9 cellular contexts compared by ENCODE assay signal in the genomic region with DNA sequence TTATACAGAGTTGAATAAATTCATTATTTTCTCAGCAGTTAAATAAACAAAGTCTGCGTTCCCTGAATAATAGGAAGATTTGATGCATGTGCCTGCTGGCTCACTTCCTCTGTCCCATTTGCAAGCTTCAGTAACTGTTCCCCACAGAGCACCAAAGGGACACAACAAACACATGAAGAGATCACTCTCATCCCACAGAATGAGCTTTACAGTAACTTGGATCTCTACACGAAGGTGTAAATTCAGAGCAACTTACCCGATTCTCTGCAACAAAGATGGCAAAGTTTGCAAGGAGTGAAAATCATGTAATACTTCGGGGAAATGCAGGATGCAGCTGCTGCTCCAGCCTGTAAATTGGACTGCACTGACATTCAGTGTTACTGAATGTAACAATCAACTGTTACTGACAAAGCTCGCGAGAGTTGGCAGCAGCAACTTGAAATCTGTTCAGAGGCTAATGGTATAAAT. TPM values are rescaled to one million over a fixed set of nuclear protein-coding genes. Genes with fewer than 3 reads are reported as not detected.
DNase-seq lines count a peak whose midpoint lies in the region; ATAC-seq, FAIRE-seq and TF ChIP-seq lines count a peak whose summit lies in the region.
"Had no signal": no experiment of that assay in that cellular context is flagged by ENCODE, and none has a peak within 500 bp of the region (broad histone marks: within the 10 kb centered on the region; RNA-seq: fewer than 3 reads in every experiment).

A gene (minus strand): TSS at position 366 of the 468 bp plus-strand sequence. CDS start 6,390 bp downstream, outside the sequence.

- DNase-seq in A549 (ENCODE audit: low read depth in 1 of 2, low spot score in 1 of 2) (peak; percentile 4 to 69), NCI-H1105 (lab: John Stamatoyannopoulos, UW) (peak; percentile 11), chondrocyte (ENCODE audit: low spot score) (no peak), right lobe of liver (peak; percentile 36 to 57 (median 51))

- H3K36me3 ChIP-seq in right lobe of liver: no peaks in the 10 kb centered on the region

- peak within 1 kb of the TSS; percentile 73 for H3K4me3 Mint-ChIP-seq in chondrocyte (ENCODE audit: unreplicated experiment)
- H3K4me3 Mint-ChIP-seq: T-helper 1 cell treated with Interleukin-12 subunit alpha and Interleukin-12 subunit beta and Interleukin-4 antibody, amounts not matched to agents 30 μg/mL and 1 μg/mL, for 36 hours had no signal

- intact Hi-C loops in right lobe of liver (cut with DNase I): no loop called here

- POLR2A ChIA-PET in A549 (lab: Yijun Ruan, JAX): no interaction called here

- no peak for TF ChIP-seq RAD21 in A549 (conservative IDR thresholded peaks at IDR 0.05 in 1 of 2, IDR thresholded peaks at IDR 0.05 in 1 of 2)

- H3K9me3 ChIP-seq in A549 (no peaks in the 10 kb centered on the region), right lobe of liver (no peaks in the 10 kb centered on the region)

- peaks cover 10% of the 10 kb centered on the region for H3K4me1 Mint-ChIP-seq in chondrocyte (ENCODE audit: low read depth)

- TF ChIP-seq POLR2A in A549 (IDR thresholded peaks at IDR 0.05; ENCODE audit: low read length) (no peak), right lobe of liver (IDR thresholded peaks at IDR 0.05) (peak; percentile 89), GM18505 (IDR thresholded peaks at IDR 0.05; ENCODE audit: borderline replicate concordance, extremely low read depth, insufficient read depth, insufficient read length) (no peak)

- no peaks in the 10 kb centered on the region for H3K36me3 Mint-ChIP-seq in chondrocyte (ENCODE audit: low read depth)

- peak within 1 kb of the TSS; percentile 72 for H3K4me2 ChIP-seq in A549

- H3K4me1 ChIP-seq in A549 (0 out of 3 replicates have a peak, but pooled peaks cover 3% of the 10 kb centered on the region), right lobe of liver (no peaks in the 10 kb centered on the region)

- no peak for TF ChIP-seq EP300 in A549 (IDR thresholded peaks at IDR 0.05)

- ATAC-seq in A549 (peak; percentile 91 to 92), right lobe of liver (peak; percentile 89 to 94 (median 91)), GM19324 (IDR thresholded peaks at IDR 0.05; ENCODE audit: low FRiP score, unreplicated experiment) (no peak), GM18519 (IDR thresholded peaks at IDR 0.05; ENCODE audit: low FRiP score, unreplicated experiment) (no peak), HG02870 (IDR thresholded peaks at IDR 0.05; ENCODE audit: unreplicated experiment) (no peak), GM18505 (IDR thresholded peaks at IDR 0.05; ENCODE audit: unreplicated experiment) (no peak)

- H3K27me3 Mint-ChIP-seq in chondrocyte (ENCODE audit: low read depth): no peaks in the 10 kb centered on the region

- no peaks in the 10 kb centered on the region for H3K27me3 ChIP-seq in right lobe of liver

- TF ChIP-seq CTCF in A549 (IDR thresholded peaks at IDR 0.05) (no peak), chondrocyte (IDR thresholded peaks at IDR 0.05) (no peak), right lobe of liver (IDR thresholded peaks at IDR 0.05) (no peak)

- H3K4me3 ChIP-seq in A549 (peak within 1 kb of the TSS; percentile 34), right lobe of liver (peak within 1 kb of the TSS; percentile 18 to 49 (median 44))

- H3K27ac Mint-ChIP-seq in chondrocyte (ENCODE audit: unreplicated experiment): peak within 1 kb of the TSS; percentile 64
- H3K27ac Mint-ChIP-seq: T-helper 1 cell treated with Interleukin-12 subunit alpha and Interleukin-12 subunit beta and Interleukin-4 antibody, amounts not matched to agents 30 μg/mL and 1 μg/mL, for 36 hours had no signal

- H3K27ac ChIP-seq in A549: peak within 1 kb of the TSS; percentile 8 to 58; a peak in 4 of 6 replicates
- H3K27ac ChIP-seq in right lobe of liver: peak within 1 kb of the TSS; percentile 4 to 44 (median 27)

- no peaks in the 10 kb centered on the region for H3K9me3 Mint-ChIP-seq in chondrocyte (ENCODE audit: low read depth)
- H3K9me3 Mint-ChIP-seq: T-helper 1 cell treated with Interleukin-12 subunit alpha and Interleukin-12 subunit beta and Interleukin-4 antibody, amounts not matched to agents 30 μg/mL and 1 μg/mL, for 36 hours had no signal

- WGBS in A549 (ENCODE audit: missing lambda C conversion rate): 3% methylated on average over 6 of the region's 6 CpGs
- 1% methylated on average over 6 of the region's 6 CpGs for WGBS in right lobe of liver (ENCODE audit: insufficient coverage, low coverage, low lambda C conversion rate, missing lambda C conversion rate)

- no peak for FAIRE-seq in A549 (lab: Jason Lieb, UNC)

- CTCF ChIA-PET in A549 (lab: Yijun Ruan, JAX): no interaction called here

TF ChIP-seq in A549, 52 proteins besides CTCF, POLR2A, EP300 and RAD21 (continues in another document):
- TF ChIP-seq SMC3 (IDR thresholded peaks at IDR 0.05) (no peak), CBX2 (IDR thresholded peaks at IDR 0.05; ENCODE audit: borderline replicate concordance, low read depth) (no peak), JUN (IDR thresholded peaks at IDR 0.05) (no peak), RCOR1 (IDR thresholded peaks at IDR 0.05; ENCODE audit: low read depth, low read length) (no peak), HDAC2 (IDR thresholded peaks at IDR 0.05) (no peak), RARB (CRISPR knock-in tag; IDR thresholded peaks at IDR 0.05) (no peak), MAFK (IDR thresholded peaks at IDR 0.05; ENCODE audit: partially characterized antibody) (no peak), NFE2L2 (conservative IDR thresholded peaks at IDR 0.05; ENCODE audit: low read length) (no peak), MAZ (IDR thresholded peaks at IDR 0.05; ENCODE audit: borderline replicate concordance, low read depth, low read length) (no peak), HEYL (CRISPR knock-in tag; IDR thresholded peaks at IDR 0.05) (no peak), CHD4 (IDR thresholded peaks at IDR 0.05; ENCODE audit: borderline replicate concordance) (no peak), CEBPB (IDR thresholded peaks at IDR 0.05) (no peak), CHD2 (IDR thresholded peaks at IDR 0.05; ENCODE audit: low read length, partially characterized antibody) (peak; percentile 62)
- TF ChIP-seq, protein P1, sequence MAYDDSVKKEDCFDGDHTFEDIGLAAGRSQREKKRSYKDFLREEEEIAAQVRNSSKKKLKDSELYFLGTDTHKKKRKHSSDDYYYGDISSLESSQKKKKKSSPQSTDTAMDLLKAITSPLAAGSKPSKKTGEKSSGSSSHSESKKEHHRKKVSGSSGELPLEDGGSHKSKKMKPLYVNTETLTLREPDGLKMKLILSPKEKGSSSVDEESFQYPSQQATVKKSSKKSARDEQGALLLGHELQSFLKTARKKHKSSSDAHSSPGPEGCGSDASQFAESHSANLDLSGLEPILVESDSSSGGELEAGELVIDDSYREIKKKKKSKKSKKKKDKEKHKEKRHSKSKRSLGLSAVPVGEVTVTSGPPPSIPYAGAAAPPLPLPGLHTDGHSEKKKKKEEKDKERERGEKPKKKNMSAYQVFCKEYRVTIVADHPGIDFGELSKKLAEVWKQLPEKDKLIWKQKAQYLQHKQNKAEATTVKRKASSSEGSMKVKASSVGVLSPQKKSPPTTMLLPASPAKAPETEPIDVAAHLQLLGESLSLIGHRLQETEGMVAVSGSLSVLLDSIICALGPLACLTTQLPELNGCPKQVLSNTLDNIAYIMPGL (CRISPR knock-in tag; IDR thresholded peaks at IDR 0.05; ENCODE audit: borderline replicate concordance): no peak
- TF ChIP-seq, protein P2, sequence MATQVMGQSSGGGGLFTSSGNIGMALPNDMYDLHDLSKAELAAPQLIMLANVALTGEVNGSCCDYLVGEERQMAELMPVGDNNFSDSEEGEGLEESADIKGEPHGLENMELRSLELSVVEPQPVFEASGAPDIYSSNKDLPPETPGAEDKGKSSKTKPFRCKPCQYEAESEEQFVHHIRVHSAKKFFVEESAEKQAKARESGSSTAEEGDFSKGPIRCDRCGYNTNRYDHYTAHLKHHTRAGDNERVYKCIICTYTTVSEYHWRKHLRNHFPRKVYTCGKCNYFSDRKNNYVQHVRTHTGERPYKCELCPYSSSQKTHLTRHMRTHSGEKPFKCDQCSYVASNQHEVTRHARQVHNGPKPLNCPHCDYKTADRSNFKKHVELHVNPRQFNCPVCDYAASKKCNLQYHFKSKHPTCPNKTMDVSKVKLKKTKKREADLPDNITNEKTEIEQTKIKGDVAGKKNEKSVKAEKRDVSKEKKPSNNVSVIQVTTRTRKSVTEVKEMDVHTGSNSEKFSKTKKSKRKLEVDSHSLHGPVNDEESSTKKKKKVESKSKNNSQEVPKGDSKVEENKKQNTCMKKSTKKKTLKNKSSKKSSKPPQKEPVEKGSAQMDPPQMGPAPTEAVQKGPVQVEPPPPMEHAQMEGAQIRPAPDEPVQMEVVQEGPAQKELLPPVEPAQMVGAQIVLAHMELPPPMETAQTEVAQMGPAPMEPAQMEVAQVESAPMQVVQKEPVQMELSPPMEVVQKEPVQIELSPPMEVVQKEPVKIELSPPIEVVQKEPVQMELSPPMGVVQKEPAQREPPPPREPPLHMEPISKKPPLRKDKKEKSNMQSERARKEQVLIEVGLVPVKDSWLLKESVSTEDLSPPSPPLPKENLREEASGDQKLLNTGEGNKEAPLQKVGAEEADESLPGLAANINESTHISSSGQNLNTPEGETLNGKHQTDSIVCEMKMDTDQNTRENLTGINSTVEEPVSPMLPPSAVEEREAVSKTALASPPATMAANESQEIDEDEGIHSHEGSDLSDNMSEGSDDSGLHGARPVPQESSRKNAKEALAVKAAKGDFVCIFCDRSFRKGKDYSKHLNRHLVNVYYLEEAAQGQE (IDR thresholded peaks at IDR 0.05): peak; percentile 63
- TF ChIP-seq, protein P3, sequence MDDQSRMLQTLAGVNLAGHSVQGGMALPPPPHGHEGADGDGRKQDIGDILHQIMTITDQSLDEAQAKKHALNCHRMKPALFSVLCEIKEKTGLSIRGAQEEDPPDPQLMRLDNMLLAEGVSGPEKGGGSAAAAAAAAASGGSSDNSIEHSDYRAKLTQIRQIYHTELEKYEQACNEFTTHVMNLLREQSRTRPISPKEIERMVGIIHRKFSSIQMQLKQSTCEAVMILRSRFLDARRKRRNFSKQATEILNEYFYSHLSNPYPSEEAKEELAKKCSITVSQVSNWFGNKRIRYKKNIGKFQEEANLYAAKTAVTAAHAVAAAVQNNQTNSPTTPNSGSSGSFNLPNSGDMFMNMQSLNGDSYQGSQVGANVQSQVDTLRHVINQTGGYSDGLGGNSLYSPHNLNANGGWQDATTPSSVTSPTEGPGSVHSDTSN (IDR thresholded peaks at IDR 0.05): no peak

RNA-seq across cellular contexts. Expression of the gene that starts here (rescaled TPM):
- 4.7 and 5.5 TPM in 2 replicates for polyA plus RNA-seq in A549 (2011; rRNA removed)
- 0.19 and 0.25 TPM in 2 replicates for polyA plus RNA-seq in A549 (2012; cell fraction: cytosol; rRNA removed)
- polyA plus RNA-seq in A549 (2012; cell fraction: nucleus; rRNA removed): 0.12 and 0.26 TPM in 2 replicates
- polyA plus RNA-seq in A549 (2017; fragmentation: RNase III; extraction: RNeasy Plus Mini Kit Qiagen cat#74134 plus additional on column Dnase treatment): 2.1 to 2.8 TPM (median 2.6 TPM) in 3 replicates
- polyA minus RNA-seq in A549 (2011; rRNA and poly(A)+ RNA removed): 0.83 and 1.8 TPM in 2 replicates
- total RNA-seq in chondrocyte: 1.6 to 4.2 TPM (median 1.9 TPM) in 3 replicates
- 10 to 100 TPM; 28.4 to 53.8 (median 34.4) TPM for total RNA-seq in right lobe of liver

Comparison
In these comparisons a context has a peak if more than half of its experiments do, and no peak if none do; other contexts are left out.
1. ATAC-seq: peak in A549 (2 of 2) and right lobe of liver (4 of 4); none in GM19324 (single experiment), GM18519 (single experiment), HG02870 (single experiment) and GM18505 (single experiment).